In genomic region chr11:126607374-126607773, GRCh38 we compare ENCODE assay signal across 8 cellular contexts.
A peak's percentile ranks its signal among the peaks of the same experiment; 100 is the strongest.
DNase-seq lines count a peak whose midpoint lies in the region; ATAC-seq, FAIRE-seq and TF ChIP-seq lines count a peak whose summit lies in the region.

No MANE protein-coding gene starts in this region.

- 28% methylated on average over 3 of the region's 8 CpGs for WGBS in mammary epithelial cell (ENCODE audit: low coverage, missing lambda C conversion rate)

- H3K36me3 ChIP-seq in mammary epithelial cell (ENCODE audit: insufficient read depth, low read length): no peaks in the 10 kb centered on the region

- CTCF ChIA-PET in mammary epithelial cell (lab: Charles Lee; ENCODE audit: low non-redundant PET): interaction anchor here (0.9 kb wide), 1 partner anchor 130 kb away, joined by 4 read pairs; no protein-coding TSS in a partner anchor

- no peak overlapping the region for H3K4me3 ChIP-seq in mammary epithelial cell (replicated peaks in 1 of 3; ENCODE audit: insufficient read depth in 1 of 3, low read depth in 2 of 3, low read length in 3 of 3)

- H3K4me2 ChIP-seq in mammary epithelial cell (ENCODE audit: insufficient read depth, low read depth, low read length): no peak overlapping the region

- no TSS peak for BruUV-seq in mammary epithelial cell (replicated peaks; lab: Mats Ljungman, UMichigan)

- H3K4me1 ChIP-seq in mammary epithelial cell (ENCODE audit: insufficient read depth, low read length): no peaks in the 10 kb centered on the region

- H3K9me3 ChIP-seq in mammary epithelial cell (replicated peaks; ENCODE audit: insufficient read depth, low read length): no peaks in the 10 kb centered on the region

- peak; percentile 56 for ATAC-seq in HG02798 (IDR thresholded peaks at IDR 0.05; ENCODE audit: poor library complexity, unreplicated experiment)

- no peak for FAIRE-seq in urothelium cell line (lab: Jason Lieb, UNC)

- dilution Hi-C loops in mammary epithelial cell (cut with HindIII; ENCODE audit: low sequenced_read_pairs): loop anchor here (25.0 kb wide), 1 partner anchor 380 kb away; no protein-coding TSS in a partner anchor

- no peaks in the 10 kb centered on the region for H4K20me1 ChIP-seq in mammary epithelial cell (ENCODE audit: insufficient read depth, low read length)

- TF ChIP-seq CTCF in mammary epithelial cell (conservative IDR thresholded peaks at IDR 0.05 in 1 of 2, IDR thresholded peaks at IDR 0.05 in 1 of 2; ENCODE audit: extremely low read depth in 1 of 2, insufficient read depth in 1 of 2, low read depth in 1 of 2, low read length in 2 of 2): peak; percentile 84 to 97

- no peaks in the 10 kb centered on the region for H3K79me2 ChIP-seq in mammary epithelial cell (ENCODE audit: insufficient read depth, low read length)

- H3K27ac ChIP-seq in mammary epithelial cell (ENCODE audit: insufficient read depth, low read depth, low read length): no peak overlapping the region

- H3K27me3 ChIP-seq in mammary epithelial cell (ENCODE audit: insufficient read depth, low read length): no peaks in the 10 kb centered on the region

- H3K9ac ChIP-seq in mammary epithelial cell (ENCODE audit: insufficient read depth, low read length): no peak overlapping the region

- peak overlapping the region; percentile 36 for H2AFZ ChIP-seq in mammary epithelial cell (ENCODE audit: low read depth, low read length)

- intact Hi-C loops in mammary epithelial cell (cut with micrococcal nuclease): loop anchor here (1.0 kb wide), 2 partner anchors 383 to 739 kb away; no protein-coding TSS in a partner anchor

- in situ Hi-C loops in mammary epithelial cell (cut with MboI; ENCODE audit: low sequenced_read_pairs in 2 of 2): loop anchor here in 1 of 2 donors (25.0 kb wide), 1 partner anchor 380 kb away; no protein-coding TSS in a partner anchor

- DNase-seq in NCI-H2107 treated with DMSO at 0.1 percent for 48 hours (lab: John Stamatoyannopoulos, UW; ENCODE audit: unreplicated experiment) (peak; percentile 24), NCI-H2107 (lab: John Stamatoyannopoulos, UW) (no peak), NCI-H526 (lab: John Stamatoyannopoulos, UW) (peak; percentile 30 to 93), mammary epithelial cell (peak; percentile 39), left kidney (ENCODE audit: low read depth, low spot score) (peak; percentile 85), urothelium cell line (ENCODE audit: low spot score) (peak; percentile 74), SHP77 treated with DMSO at 0.1 percent for 48 hours (lab: John Stamatoyannopoulos, UW) (no peak)

Comparison
In these comparisons a context has a peak if more than half of its experiments do, and no peak if none do; other contexts are left out.
1. DNase-seq: peak in NCI-H2107 treated with DMSO at 0.1 percent for 48 hours (single experiment), NCI-H526 (2 of 2), mammary epithelial cell (single experiment), left kidney (single experiment) and urothelium cell line (single experiment); none in NCI-H2107 (single experiment) and SHP77 treated with DMSO at 0.1 percent for 48 hours (single experiment).